ENCODE assay signal across 16 cellular contexts in the genomic region with DNA sequence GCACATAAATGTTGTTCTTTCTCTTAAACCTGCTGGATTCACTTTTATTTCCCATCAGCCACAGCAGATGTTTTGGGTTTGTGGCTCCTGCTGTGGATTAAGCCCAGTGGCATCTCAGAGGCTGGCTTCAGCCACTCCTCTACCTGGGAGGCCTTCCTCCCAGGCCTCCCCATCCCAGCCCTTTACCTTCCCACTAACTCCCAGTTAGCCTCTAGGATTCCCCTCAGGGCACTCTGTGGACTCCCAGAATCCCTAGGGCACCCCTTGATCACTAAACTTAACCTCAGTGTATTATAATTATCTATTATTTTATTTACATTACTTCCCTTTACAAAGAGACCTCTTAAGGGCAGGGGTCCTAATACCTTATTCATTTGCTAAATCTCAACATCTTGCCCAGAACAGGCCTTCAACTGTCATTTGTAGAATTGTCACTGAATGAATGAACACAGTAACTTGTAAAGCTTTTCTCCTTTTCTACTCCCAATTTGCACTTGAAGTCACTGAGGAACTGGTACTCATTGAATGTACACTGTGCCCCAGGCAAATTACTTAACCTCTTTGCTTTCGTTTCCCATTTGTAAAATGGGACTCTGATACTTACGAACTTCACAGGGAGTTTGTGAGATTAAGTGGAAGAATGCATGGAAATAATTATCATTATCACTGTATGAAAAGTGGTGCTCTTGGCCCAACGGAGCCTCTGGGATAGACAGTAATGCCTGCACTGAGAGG. TPM values are rescaled to one million over a fixed set of nuclear protein-coding genes. Genes with fewer than 3 reads are reported as not detected.
DNase-seq lines count a peak whose midpoint lies in the region; TF ChIP-seq lines count a peak whose summit lies in the region.
"Had no signal": no experiment of that assay in that cellular context is flagged by ENCODE, and none has a peak within 500 bp of the region (broad histone marks: within the 10 kb centered on the region; RNA-seq: fewer than 3 reads in every experiment).

No MANE protein-coding gene starts in this region.

- H3K79me2 ChIP-seq in trophoblast cell (ENCODE audit: control insufficient read depth, insufficient read depth, low read length, poor library complexity) = no peaks in the 10 kb centered on the region

- no peak overlapping the region for H2BK120ac ChIP-seq in trophoblast cell (ENCODE audit: insufficient read depth, low read length, poor library complexity)

- no peak overlapping the region for H3K4ac ChIP-seq in trophoblast cell (ENCODE audit: low read depth, low read length)

- H3K36me3 ChIP-seq in HUES64 (ENCODE audit: insufficient read depth, low read length) = no peaks in the 10 kb centered on the region
- H3K36me3 ChIP-seq in colonic mucosa = no peaks in the 10 kb centered on the region
- no peaks in the 10 kb centered on the region for H3K36me3 ChIP-seq in trophoblast cell (ENCODE audit: control insufficient read depth in 1 of 2, insufficient read depth in 2 of 2, low read length in 2 of 2)

- H3K27ac ChIP-seq in HUES64 (ENCODE audit: low read depth, low read length) (peak overlapping the region; percentile 37; the same call in 1 of the 2 replicates), colonic mucosa (no peak overlapping the region), trophoblast cell (ENCODE audit: low read depth, low read length) (no peak overlapping the region), dorsolateral prefrontal cortex (peak overlapping the region in 5 of 59 donors; percentile 5 to 67 (median 17))
- H3K27ac ChIP-seq: HL-60, RWPE1 had no signal

- no peak overlapping the region for H4K12ac ChIP-seq in trophoblast cell (ENCODE audit: low read depth, low read length)

- H2AFZ ChIP-seq in trophoblast cell (ENCODE audit: insufficient read depth, low read length, poor library complexity) = no peak overlapping the region

- no peak overlapping the region for H2BK5ac ChIP-seq in trophoblast cell (ENCODE audit: low read depth, low read length, poor library complexity)

- H3K4me2 ChIP-seq in trophoblast cell (ENCODE audit: low read length) = no peak overlapping the region

- H3K4me3 ChIP-seq in HUES64 (ENCODE audit: low read length) = no peak overlapping the region
- no peak overlapping the region for H3K4me3 ChIP-seq in colonic mucosa
- no peak overlapping the region for H3K4me3 ChIP-seq in trophoblast cell (ENCODE audit: low read depth, low read length)
- H3K4me3 ChIP-seq in dorsolateral prefrontal cortex = no peak overlapping the region

- 78% methylated on average over 3 of the region's 3 CpGs for WGBS in HUES64
- WGBS in trophoblast cell (ENCODE audit: extremely low coverage, insufficient coverage, insufficient read length) = no CpG with 5 or more reads among the region's 3 CpGs

- no peak overlapping the region for H3K14ac ChIP-seq in trophoblast cell (ENCODE audit: low read length)

- no peak overlapping the region for H2BK12ac ChIP-seq in trophoblast cell (ENCODE audit: low read length)

- no peaks in the 10 kb centered on the region for H3K27me3 ChIP-seq in HUES64 (ENCODE audit: insufficient read depth, low read length)
- no peaks in the 10 kb centered on the region for H3K27me3 ChIP-seq in colonic mucosa
- no peaks in the 10 kb centered on the region for H3K27me3 ChIP-seq in trophoblast cell (ENCODE audit: insufficient read depth, low read length)
- no peaks in the 10 kb centered on the region for H3K27me3 ChIP-seq in dorsolateral prefrontal cortex

- peaks cover 11% of the 10 kb centered on the region; the same call in 1 of the 2 replicates for H3K4me1 ChIP-seq in HUES64 (ENCODE audit: insufficient read depth, low read length)
- no peaks in the 10 kb centered on the region for H3K4me1 ChIP-seq in colonic mucosa
- H3K4me1 ChIP-seq in trophoblast cell (ENCODE audit: control insufficient read depth in 1 of 2, insufficient read depth in 2 of 2, low read length in 2 of 2) = peaks cover 3 to 7% of the 10 kb centered on the region in 2 experiments

- intact Hi-C loops in colonic mucosa (cut with DNase I) (no loop called here), dorsolateral prefrontal cortex (cut with DNase I) (no loop called here)

- no peak overlapping the region for H2AK5ac ChIP-seq in trophoblast cell (ENCODE audit: low read length)

- H3K9me3 ChIP-seq in HUES64 (ENCODE audit: insufficient read depth, low read depth, low read length) (no peaks in the 10 kb centered on the region), colonic mucosa (no peaks in the 10 kb centered on the region), trophoblast cell (ENCODE audit: insufficient read depth, low read depth, low read length) (peaks cover under 1% of the 10 kb centered on the region)

- H3K23ac ChIP-seq in trophoblast cell (ENCODE audit: low read length) = no peak overlapping the region

- H3K79me1 ChIP-seq in trophoblast cell (ENCODE audit: low read length) = no peaks in the 10 kb centered on the region

- DNase-seq in NOMO-1 (lab: John Stamatoyannopoulos, UW; ENCODE audit: unreplicated experiment in 2 of 2) (peak; percentile 22 to 72), colonic mucosa (peak; percentile 7), trophoblast cell (peak in 1 of 2 donors; percentile 67), COR-L47 (lab: John Stamatoyannopoulos, UW) (no peak), NCI-H1436 (lab: John Stamatoyannopoulos, UW) (no peak), dorsolateral prefrontal cortex (no peak)
- DNase-seq: CD4-positive, alpha-beta T cell; DMS79; NCI-H1436 treated with DMSO at 0.1 percent for 48 hours; NCI-H2029 treated with DMSO at 0.1 percent for 48 hours; OCI-M1; SW 1271 had no signal

- H3K9ac ChIP-seq in HUES64 (ENCODE audit: low read depth, low read length) = no peak overlapping the region
- H3K9ac ChIP-seq in colonic mucosa (ENCODE audit: low read depth in 2 of 2, low read length in 2 of 2) = no peak overlapping the region
- H3K9ac ChIP-seq in trophoblast cell (ENCODE audit: low read length) = peak overlapping the region; percentile 7

- no peak overlapping the region for H3K18ac ChIP-seq in trophoblast cell (ENCODE audit: low read length)

- TF ChIP-seq CTCF in colonic mucosa (IDR thresholded peaks at IDR 0.05) = no peak
- no peak for TF ChIP-seq CTCF in dorsolateral prefrontal cortex (IDR thresholded peaks at IDR 0.05 in 54 of 56, conservative IDR thresholded peaks at IDR 0.05 in 2 of 56; ENCODE audit: low read depth in 1 of 56, partially characterized antibody in 56 of 56)

- no peak overlapping the region for H4K8ac ChIP-seq in trophoblast cell (ENCODE audit: low read depth, low read length)

- no peak overlapping the region for H4K91ac ChIP-seq in trophoblast cell (ENCODE audit: low read depth, low read length)

RNA-seq across cellular contexts. Expression of gene CCDC13, which starts 8.3 kb away (rescaled TPM):
- 0.20 TPM for polyA plus RNA-seq in HUES64 (2013, experiment 1 of 2)
- not detected for polyA plus RNA-seq in HUES64 (2013, experiment 2 of 2)
- 1 to 10 TPM in 1 of 2 donors, under 1 TPM in 1; 0.93 to 5.3 TPM for total RNA-seq in colonic mucosa
- 0.81 and 1.0 TPM in 2 replicates for polyA plus RNA-seq in trophoblast cell (2013)
- 10 to 100 TPM in 9 of 120 experiments, 1 to 10 TPM in 110, under 1 TPM in 1; 0.52 to 15.0 (median 6.0) TPM for total RNA-seq in dorsolateral prefrontal cortex

RNA-seq across cellular contexts. Expression of gene HIGD1A, which starts 39.6 kb away (rescaled TPM):
- 149 TPM for polyA plus RNA-seq in HUES64 (2013, experiment 1 of 2)
- 146 TPM for polyA plus RNA-seq in HUES64 (2013, experiment 2 of 2)
- total RNA-seq in colonic mucosa (100 to 1,000 TPM; 224 to 360 TPM), dorsolateral prefrontal cortex (100 to 1,000 TPM; 101 to 278 (median 175) TPM)
- polyA plus RNA-seq in trophoblast cell (2013) = 291 and 298 TPM in 2 replicates

RNA-seq across cellular contexts. Expression of gene ACKR2, which starts 44.5 kb away (rescaled TPM):
- not detected for polyA plus RNA-seq in HUES64 (2013, experiment 1 of 2)
- 0.25 TPM for polyA plus RNA-seq in HUES64 (2013, experiment 2 of 2)
- total RNA-seq in colonic mucosa (1 to 10 TPM; 3.2 to 6.5 TPM), dorsolateral prefrontal cortex (1 to 10 TPM in 114 of 120 experiments, under 1 TPM in 6; 0.58 to 5.0 (median 2.6) TPM)
- polyA plus RNA-seq in trophoblast cell (2013) = 44.4 and 51.3 TPM in 2 replicates
- total RNA-seq: SK-MEL-5 had no signal

Comparison
In these comparisons a context has a peak if more than half of its experiments do, and no peak if none do; other contexts are left out.
1. DNase-seq: peak in NOMO-1 (2 of 2) and colonic mucosa (single experiment); none in COR-L47 (single experiment), NCI-H1436 (single experiment) and dorsolateral prefrontal cortex (0 of 10).